In the genomic region with DNA sequence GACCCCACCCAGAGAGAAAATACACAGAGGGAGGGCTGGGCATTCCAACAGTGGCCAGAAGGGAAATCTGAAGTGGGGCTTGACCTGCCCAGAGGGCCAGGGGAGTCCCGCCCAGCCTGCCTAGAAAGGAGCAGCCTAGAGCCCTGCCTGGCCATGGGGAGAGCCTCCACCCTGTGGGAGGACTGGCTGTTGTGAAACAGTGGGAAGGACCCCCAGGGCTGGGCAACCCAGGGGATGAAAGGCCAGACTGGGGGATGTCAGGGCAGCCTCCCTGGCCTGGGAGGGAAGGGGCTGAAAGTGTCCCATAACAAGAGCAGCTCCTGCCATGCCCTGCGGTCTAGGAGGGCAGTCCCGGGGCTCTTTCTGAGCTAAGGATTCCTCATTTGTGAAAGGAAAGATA, we compare ENCODE assay signal across 20 cellular contexts.
DNase-seq lines count a peak whose midpoint lies in the region; ATAC-seq and TF ChIP-seq lines count a peak whose summit lies in the region.
"Had no signal": no experiment of that assay in that cellular context is flagged by ENCODE, and none has a peak within 500 bp of the region (broad histone marks: within the 10 kb centered on the region; RNA-seq: fewer than 3 reads in every experiment).

No MANE protein-coding gene starts in this region.

- TF ChIP-seq POLR2A in adrenal gland (IDR thresholded peaks at IDR 0.05), result no peak

- DNase-seq in cardiac muscle cell (ENCODE audit: low read depth in 1 of 2, low spot score in 1 of 2) (peak in 1 of 2 donors; percentile 50), Right ventricle myocardium inferior (ENCODE audit: missing footprints) (no peak), adipocyte (ENCODE audit: low read depth) (no peak), lower lobe of right lung (no peak), posterior vena cava (ENCODE audit: low spot score) (peak; percentile 81), SIG-M5 treated with dmso at 0.1 percent for 504 hours (lab: John Stamatoyannopoulos, UW; ENCODE audit: unreplicated experiment) (no peak), adrenal gland (no peak)
- DNase-seq: activated CD8-positive, alpha-beta memory T cell treated with anti-CD3 and anti-CD28 coated beads for 24 hours; activated T-cell treated with anti-CD3 and anti-CD28 coated beads, Interleukin-2, amount 50 U/mL, for 48 hours; erythroblast; GOT3; NCI-H748 treated with DMSO at 0.1 percent for 48 hours; T-helper 9 cell; uterus had no signal

- ATAC-seq in Right ventricle myocardium inferior (no peak), lower lobe of right lung (no peak), HG03521 (IDR thresholded peaks at IDR 0.05; ENCODE audit: unreplicated experiment) (no peak)
- ATAC-seq: activated naive CD4-positive, alpha-beta T cell treated with anti-CD3 and anti-CD28 coated beads, Interleukin-2, amount 50 U/mL, for 72 hours; gastroesophageal sphincter had no signal

- H3K4me3 ChIP-seq in cardiac muscle cell (no peak overlapping the region), adipocyte (ENCODE audit: low read length) (no peak overlapping the region), lower lobe of right lung (no peak overlapping the region), adrenal gland (no peak overlapping the region)
- H3K4me3 ChIP-seq: breast epithelium, gastroesophageal sphincter, ovary, sigmoid colon, uterus had no signal

- peak overlapping the region; percentile 40 for H3K9ac ChIP-seq in adipocyte (ENCODE audit: low read length)

- 82 to 93% (median 89%) methylated on average over 3 of the region's 3 CpGs for WGBS in adrenal gland, 4 donors

- H3K4me1 ChIP-seq in cardiac muscle cell (ENCODE audit: low read depth), result peaks cover 25% of the 10 kb centered on the region
- H3K4me1 ChIP-seq in adipocyte (ENCODE audit: control insufficient read depth, insufficient read depth, low read length), result peaks cover 57% of the 10 kb centered on the region
- H3K4me1 ChIP-seq in lower lobe of right lung, result peaks cover 64% of the 10 kb centered on the region
- H3K4me1 ChIP-seq in adrenal gland (replicated peaks in 1 of 2), result peaks cover 20 to 52% of the 10 kb centered on the region in 2 donors
- H3K4me1 ChIP-seq: breast epithelium had no signal

- intact Hi-C loops in Right ventricle myocardium inferior (cut with DNase I) (loop anchor here (5.0 kb wide), 2 partner anchors 101 to 146 kb away; no protein-coding TSS in a partner anchor), lower lobe of right lung (cut with DNase I) (no loop called here), posterior vena cava (cut with DNase I) (loop anchor here (5.0 to 10.0 kb wide), 2 partner anchors 91 to 149 kb away; no protein-coding TSS in a partner anchor), adrenal gland (cut with DNase I) (loop anchor here (10.0 kb wide), 2 partner anchors 139 to 149 kb away; no protein-coding TSS in a partner anchor)

- H3K9me3 ChIP-seq in cardiac muscle cell (ENCODE audit: low read depth) (no peaks in the 10 kb centered on the region), adipocyte (ENCODE audit: control insufficient read depth, low read length) (no peaks in the 10 kb centered on the region), lower lobe of right lung (no peaks in the 10 kb centered on the region), adrenal gland (replicated peaks in 1 of 3) (no peaks in the 10 kb centered on the region)
- H3K9me3 ChIP-seq: breast epithelium, gastroesophageal sphincter, ovary, sigmoid colon, uterus had no signal

- H3K36me3 ChIP-seq in cardiac muscle cell, result no peaks in the 10 kb centered on the region
- H3K36me3 ChIP-seq in adipocyte (ENCODE audit: control insufficient read depth, insufficient read depth, low read length, severe bottlenecking), result no peaks in the 10 kb centered on the region
- no peaks in the 10 kb centered on the region for H3K36me3 ChIP-seq in lower lobe of right lung
- H3K36me3 ChIP-seq in adrenal gland (replicated peaks in 1 of 2), result no peaks in the 10 kb centered on the region
- H3K36me3 ChIP-seq: breast epithelium, gastroesophageal sphincter, ovary, sigmoid colon, uterus had no signal

- TF ChIP-seq CTCF in cardiac muscle cell (IDR thresholded peaks at IDR 0.05; ENCODE audit: low read depth, low read length) (no peak), lower lobe of right lung (IDR thresholded peaks at IDR 0.05) (no peak), adrenal gland (IDR thresholded peaks at IDR 0.05) (no peak)

- peak overlapping the region; percentile 58 for H3K27ac ChIP-seq in cardiac muscle cell
- H3K27ac ChIP-seq in lower lobe of right lung, result peak overlapping the region; percentile 16
- peak overlapping the region in 1 of 5 donors; percentile 46 for H3K27ac ChIP-seq in adrenal gland
- H3K27ac ChIP-seq: breast epithelium, ovary, uterus had no signal

- H3K27me3 ChIP-seq in cardiac muscle cell, result no peaks in the 10 kb centered on the region
- no peaks in the 10 kb centered on the region for H3K27me3 ChIP-seq in adipocyte (replicated peaks; ENCODE audit: control insufficient read depth, insufficient read depth, low read length)
- H3K27me3 ChIP-seq in lower lobe of right lung (ENCODE audit: low read depth), result no peaks in the 10 kb centered on the region
- no peaks in the 10 kb centered on the region for H3K27me3 ChIP-seq in adrenal gland
- H3K27me3 ChIP-seq: breast epithelium, gastroesophageal sphincter, ovary, sigmoid colon, uterus had no signal
